22 cellular contexts compared by ENCODE assay signal in the genomic region with DNA sequence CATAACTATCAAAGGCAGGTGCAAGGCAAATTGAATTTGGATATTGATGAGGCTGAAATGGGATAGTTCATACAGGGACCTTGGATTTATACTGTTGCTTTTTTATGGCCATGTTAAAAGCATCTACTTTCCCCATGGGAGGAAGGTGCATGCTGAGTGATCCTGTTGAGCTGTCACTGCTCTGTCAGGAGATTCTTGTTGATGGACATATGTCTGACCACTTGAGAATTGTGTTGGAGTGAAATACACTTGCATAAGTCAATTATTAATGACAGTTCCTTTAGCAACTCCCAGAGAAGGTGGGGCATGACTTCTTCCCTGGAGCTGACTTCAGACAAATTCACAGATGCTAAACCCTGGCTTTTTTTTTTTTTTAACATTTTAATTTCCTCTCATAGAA. TPM values are rescaled to one million over a fixed set of nuclear protein-coding genes. Genes with fewer than 3 reads are reported as not detected.
"Had no signal": no experiment of that assay in that cellular context is flagged by ENCODE, and none has a peak within 500 bp of the region (broad histone marks: within the 10 kb centered on the region; RNA-seq: fewer than 3 reads in every experiment).

No MANE protein-coding gene starts in this region.

- H3K27ac ChIP-seq: adrenal gland, ascending aorta, right atrium auricular region, upper lobe of left lung had no signal

- DNase-seq: activated CD8-positive, alpha-beta memory T cell treated with anti-CD3 and anti-CD28 coated beads for 24 hours; activated CD8-positive, alpha-beta memory T cell treated with anti-CD3 and anti-CD28 coated beads, Interleukin-2, amount 50 U/mL, for 48 hours; activated naive CD4-positive, alpha-beta T cell; activated T-cell treated with anti-CD3 and anti-CD28 coated beads, Interleukin-2, amount 50 U/mL, for 4 hours; adrenal gland; central memory CD4-positive, alpha-beta T cell; dermis blood vessel endothelial cell; effector CD8-positive, alpha-beta T cell; erythroblast; foreskin fibroblast; midbrain; natural killer cell; stimulated activated CD4-positive, alpha-beta T cell treated with anti-CD3 and anti-CD28 coated beads, Interleukin-4, amount 100 ng/mL, for 24 hours; stimulated activated naive CD8-positive, alpha-beta T cell treated with anti-CD3 and anti-CD28 coated beads, Interleukin-15, Interleukin-2, amounts not matched to agents 100 U/mL and 50 U/mL, for 24 hours; T1000; upper lobe of left lung had no signal

- ATAC-seq: activated T-cell treated with anti-CD3 and anti-CD28 coated beads, Interleukin-2, amount 50 U/mL, for 4 hours; natural killer cell; stimulated activated naive CD8-positive, alpha-beta T cell treated with anti-CD3 and anti-CD28 coated beads, Interleukin-15, Interleukin-2, amounts not matched to agents 100 U/mL and 50 U/mL, for 24 hours; WTC11 had no signal

- H3K4me3 Mint-ChIP-seq: activated naive CD8-positive, alpha-beta T cell; activated T-cell treated with anti-CD3 and anti-CD28 coated beads, Interleukin-2, amount 50 U/mL, for 4 hours; natural killer cell; WTC11 had no signal

- H3K27ac Mint-ChIP-seq: activated naive CD8-positive, alpha-beta T cell; activated T-helper 2 cell treated with anti-CD3 and anti-CD28 coated beads, Interferon-gamma antibody, Interleukin-2, Interleukin-4, amounts not matched to agents 10 μg/mL and 5 μg/mL and 100 μg/mL, durations not matched to agents 14 hours and 24 hours and 36 hours; natural killer cell; progenitor cell of endocrine pancreas; WTC11 had no signal

- H3K9me3 ChIP-seq: adrenal gland, ascending aorta, right atrium auricular region, upper lobe of left lung had no signal

- H3K27me3 ChIP-seq: adrenal gland, ascending aorta, right atrium auricular region, upper lobe of left lung had no signal

- H3K4me3 ChIP-seq: adrenal gland, ascending aorta, right atrium auricular region, upper lobe of left lung had no signal

- H3K36me3 Mint-ChIP-seq: activated naive CD8-positive, alpha-beta T cell; natural killer cell; WTC11 had no signal

- H3K4me1 ChIP-seq: adrenal gland, ascending aorta, right atrium auricular region had no signal

- H3K9me3 Mint-ChIP-seq: activated T-cell treated with anti-CD3 and anti-CD28 coated beads, Interleukin-2, amount 50 U/mL, for 4 hours; activated T-helper 2 cell treated with anti-CD3 and anti-CD28 coated beads, Interferon-gamma antibody, Interleukin-2, Interleukin-4, amounts not matched to agents 10 μg/mL and 5 μg/mL and 100 μg/mL, durations not matched to agents 14 hours and 24 hours and 36 hours; natural killer cell; WTC11 had no signal

RNA-seq across cellular contexts. Expression of a gene that starts 58.4 kb away (rescaled TPM):
- total RNA-seq: activated T-cell treated with anti-CD3 and anti-CD28 coated beads, Interleukin-2, amount 50 U/mL, for 4 hours; activated T-helper 2 cell treated with anti-CD3 and anti-CD28 coated beads, Interferon-gamma antibody, Interleukin-2, Interleukin-4, amounts not matched to agents 10 μg/mL and 5 μg/mL and 100 μg/mL, durations not matched to agents 14 hours and 24 hours and 36 hours had no signal
